20 cellular contexts compared by ENCODE assay signal in the genomic region with DNA sequence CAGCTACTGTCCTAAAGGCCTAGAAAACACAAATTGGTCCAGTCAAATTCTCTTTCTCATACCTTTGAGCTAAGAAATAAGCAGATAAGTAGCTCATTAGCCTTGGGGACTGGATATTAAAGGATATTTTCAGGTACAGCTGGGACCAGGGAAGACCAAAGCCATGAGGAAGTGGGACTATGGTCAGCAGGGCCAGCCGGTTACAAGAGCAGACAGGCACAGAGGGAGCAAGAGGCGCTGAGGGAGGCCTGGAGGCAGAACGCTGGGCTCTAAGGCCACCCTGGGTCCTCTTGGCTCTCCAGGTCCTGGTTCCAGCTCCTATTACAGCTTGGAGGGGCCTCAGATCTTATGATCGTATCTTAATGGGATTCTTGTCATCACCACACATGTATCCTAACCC.
"Had no signal": no experiment of that assay in that cellular context is flagged by ENCODE, and none has a peak within 500 bp of the region (broad histone marks: within the 10 kb centered on the region; RNA-seq: fewer than 3 reads in every experiment).

No MANE protein-coding gene starts in this region.

- H3K36me3 Mint-ChIP-seq: naive B cell, type B pancreatic cell had no signal

- H3K4me3 ChIP-seq: lung, psoas muscle, spleen, stomach, thyroid gland had no signal

- H3K27me3 Mint-ChIP-seq: naive B cell, type B pancreatic cell had no signal

- H3K27me3 ChIP-seq: foreskin keratinocyte, neutrophil, spleen, stomach, thyroid gland had no signal

- H3K27ac ChIP-seq: foreskin keratinocyte, neutrophil, psoas muscle, spleen, stomach, thyroid gland had no signal

- H3K9me3 Mint-ChIP-seq: dendritic cell treated with granulocyte-macrophage colony-stimulating factor and Interleukin-4, amounts not matched to agents 40 ng/mL and 50 ng/mL, for 4 days; naive B cell; nephron; type B pancreatic cell had no signal

- ATAC-seq: left colon, psoas muscle, sciatic nerve had no signal

- H3K36me3 ChIP-seq: neutrophil, spleen, stomach, thyroid gland had no signal

- H3K27ac Mint-ChIP-seq: dendritic cell treated with granulocyte-macrophage colony-stimulating factor and Interleukin-4, amounts not matched to agents 40 ng/mL and 50 ng/mL, for 4 days; naive B cell; nephron; type B pancreatic cell had no signal

- H3K4me1 Mint-ChIP-seq: nephron had no signal

- H3K4me1 ChIP-seq: psoas muscle, spleen, stomach, thyroid gland had no signal

- H3K4me3 Mint-ChIP-seq: dendritic cell treated with granulocyte-macrophage colony-stimulating factor and Interleukin-4, amounts not matched to agents 40 ng/mL and 50 ng/mL, for 4 days; naive B cell; nephron; type B pancreatic cell had no signal

- DNase-seq: kidney; left colon; left ventricle myocardium superior; mesendoderm; naive B cell; psoas muscle; spleen; stimulated activated CD4-positive, alpha-beta T cell treated with anti-CD3 and anti-CD28 coated beads, Interleukin-15, amount 100 ng/mL, for 24 hours; stimulated activated CD4-positive, alpha-beta T cell treated with anti-CD3 and anti-CD28 coated beads, Interleukin-1b, Interleukin-23, amount 100 ng/mL, for 48 hours; stimulated activated CD4-positive, alpha-beta T cell treated with anti-CD3 and anti-CD28 coated beads, Interleukin-4, amount 100 ng/mL, for 24 hours; stimulated activated naive CD4-positive, alpha-beta T cell; stomach; thyroid gland had no signal

- H3K9me3 ChIP-seq: neutrophil, psoas muscle, spleen, stomach, thyroid gland had no signal
